8 cellular contexts compared by ENCODE assay signal in genomic region chr16:66751135-66751991, GRCh38. TPM values are rescaled to one million over a fixed set of nuclear protein-coding genes. Genes with fewer than 3 reads are reported as not detected.
DNase-seq lines count a peak whose midpoint lies in the region; ATAC-seq and TF ChIP-seq lines count a peak whose summit lies in the region.

Gene DYNC1LI2 (minus strand): TSS chr16:66751609. CDS start chr16:66751591, 18 bp downstream.

- peak within 1 kb of the TSS; percentile 97 for H3K4me3 Mint-ChIP-seq in activated naive CD8-positive, alpha-beta T cell treated with anti-CD3 and anti-CD28 coated beads, Interleukin-2, amount 50 U/mL, for 24 hours

- peak within 1 kb of the TSS; percentile 78 for H2BK120ac ChIP-seq in trophoblast cell (ENCODE audit: insufficient read depth, low read length, poor library complexity)

- peaks cover 39% of the 10 kb centered on the region for H4K20me1 ChIP-seq in Loucy (ENCODE audit: insufficient read depth, low read length, poor library complexity, severe bottlenecking)

- no peak within 1 kb of the TSS for H3K23ac ChIP-seq in trophoblast cell (ENCODE audit: low read length)

- H2AFZ ChIP-seq in Loucy (ENCODE audit: low read length) = peak within 1 kb of the TSS; percentile 99
- H2AFZ ChIP-seq in trophoblast cell (ENCODE audit: insufficient read depth, low read length, poor library complexity) = peak within 1 kb of the TSS; percentile 89

- TF ChIP-seq CTCF in Loucy (conservative IDR thresholded peaks at IDR 0.05; ENCODE audit: low read length) (peak; percentile 69), cardiac muscle cell (IDR thresholded peaks at IDR 0.05; ENCODE audit: low read depth, low read length) (peak; percentile 67), tibial nerve (IDR thresholded peaks at IDR 0.05) (peak; percentile 80 to 99 (median 99))

- H3K27ac Mint-ChIP-seq in activated naive CD8-positive, alpha-beta T cell treated with anti-CD3 and anti-CD28 coated beads, Interleukin-2, amount 50 U/mL, for 24 hours = peak within 1 kb of the TSS; percentile 86

- TF ChIP-seq POLR2A in tibial nerve (IDR thresholded peaks at IDR 0.05) = peak; percentile 37 to 67

- H3K9me3 ChIP-seq in Loucy (ENCODE audit: insufficient read depth, low read depth, low read length) = no peaks in the 10 kb centered on the region
- H3K9me3 ChIP-seq in cardiac muscle cell (ENCODE audit: low read depth) = no peaks in the 10 kb centered on the region
- H3K9me3 ChIP-seq in trophoblast cell (ENCODE audit: insufficient read depth, low read depth, low read length) = no peaks in the 10 kb centered on the region
- H3K9me3 ChIP-seq in tibial nerve = no peaks in the 10 kb centered on the region

- peaks cover 19% of the 10 kb centered on the region for H3K36me3 Mint-ChIP-seq in activated naive CD8-positive, alpha-beta T cell treated with anti-CD3 and anti-CD28 coated beads, Interleukin-2, amount 50 U/mL, for 24 hours (ENCODE audit: low read depth)

- peaks cover 42% of the 10 kb centered on the region for H3K4me1 Mint-ChIP-seq in activated naive CD8-positive, alpha-beta T cell treated with anti-CD3 and anti-CD28 coated beads, Interleukin-2, amount 50 U/mL, for 24 hours

- H3K4ac ChIP-seq in trophoblast cell (ENCODE audit: low read depth, low read length) = peak within 1 kb of the TSS; percentile 51

- H4K8ac ChIP-seq in trophoblast cell (ENCODE audit: low read depth, low read length) = peak within 1 kb of the TSS; percentile 90

- H3K27me3 Mint-ChIP-seq in activated naive CD8-positive, alpha-beta T cell treated with anti-CD3 and anti-CD28 coated beads, Interleukin-2, amount 50 U/mL, for 24 hours = peaks cover 7% of the 10 kb centered on the region

- TF ChIP-seq EP300 in tibial nerve (IDR thresholded peaks at IDR 0.05) = peak in 1 of 2 donors; percentile 71

- H2BK5ac ChIP-seq in trophoblast cell (ENCODE audit: low read depth, low read length, poor library complexity) = peak within 1 kb of the TSS; percentile 60

- peak within 1 kb of the TSS; percentile 97 for H3K9ac ChIP-seq in Loucy (ENCODE audit: low read depth, low read length, poor library complexity, severe bottlenecking)
- H3K9ac ChIP-seq in trophoblast cell (ENCODE audit: low read length) = peak within 1 kb of the TSS; percentile 98

- H3K9me2 ChIP-seq in Loucy (replicated peaks; ENCODE audit: low read depth, low read length) = no peaks in the 10 kb centered on the region

- DNase-seq in GM04504 (ENCODE audit: low read depth) (peak; percentile 35), H4 (ENCODE audit: low spot score) (peak; percentile 42), T follicular helper cell (ENCODE audit: low read depth) (peak; percentile 67), cardiac muscle cell (ENCODE audit: low read depth in 1 of 2, low spot score in 1 of 2) (peak; percentile 79 to 84), trophoblast cell (peak; percentile 70 to 86), tibial nerve (ENCODE audit: low spot score in 2 of 2) (peak; percentile 59 to 70)
- peak; percentile 87 for DNase-seq in activated naive CD8-positive, alpha-beta T cell treated with anti-CD3 and anti-CD28 coated beads, Interleukin-2, amount 50 U/mL, for 24 hours

- H4K91ac ChIP-seq in trophoblast cell (ENCODE audit: low read depth, low read length) = peak within 1 kb of the TSS; percentile 96

- peak within 1 kb of the TSS; percentile 99 for H3K4me2 ChIP-seq in Loucy (ENCODE audit: low read depth, low read length, poor library complexity, severe bottlenecking)
- H3K4me2 ChIP-seq in trophoblast cell (ENCODE audit: low read length) = peak within 1 kb of the TSS; percentile 67

- no peak within 1 kb of the TSS for H2BK12ac ChIP-seq in trophoblast cell (ENCODE audit: low read length)

- peak within 1 kb of the TSS; percentile 96 for H3K14ac ChIP-seq in trophoblast cell (ENCODE audit: low read length)

- peaks cover 48% of the 10 kb centered on the region for H3K4me1 ChIP-seq in Loucy (ENCODE audit: insufficient read depth, low read length, poor library complexity, severe bottlenecking)
- H3K4me1 ChIP-seq in cardiac muscle cell (ENCODE audit: low read depth) = peaks cover 8% of the 10 kb centered on the region
- peaks cover 7 to 8% of the 10 kb centered on the region in 2 experiments for H3K4me1 ChIP-seq in trophoblast cell (ENCODE audit: control insufficient read depth in 1 of 2, insufficient read depth in 2 of 2, low read length in 2 of 2)
- peaks cover 0 to 54% (median 23%) of the 10 kb centered on the region in 4 donors for H3K4me1 ChIP-seq in tibial nerve

- H3K4me3 ChIP-seq in Loucy (ENCODE audit: low read length, poor library complexity, severe bottlenecking) (peak within 1 kb of the TSS; percentile 87), cardiac muscle cell (peak within 1 kb of the TSS; percentile 100), trophoblast cell (ENCODE audit: low read depth, low read length) (peak within 1 kb of the TSS; percentile 97), tibial nerve (peak within 1 kb of the TSS; percentile 83 to 100 (median 96))

- peaks cover 8% of the 10 kb centered on the region; the same call in 1 of the 2 replicates for H3K36me3 ChIP-seq in Loucy (ENCODE audit: insufficient read depth, low read length)
- peaks cover 16% of the 10 kb centered on the region for H3K36me3 ChIP-seq in cardiac muscle cell
- H3K36me3 ChIP-seq in trophoblast cell (ENCODE audit: control insufficient read depth in 1 of 2, insufficient read depth in 2 of 2, low read length in 2 of 2) = peaks cover 19 to 20% of the 10 kb centered on the region in 2 experiments
- peaks cover 0 to 28% (median 6%) of the 10 kb centered on the region in 3 donors for H3K36me3 ChIP-seq in tibial nerve

- peaks cover 7% of the 10 kb centered on the region for H3K79me1 ChIP-seq in trophoblast cell (ENCODE audit: low read length)

- peaks cover 4% of the 10 kb centered on the region for H3K27me3 ChIP-seq in Loucy (ENCODE audit: insufficient read depth, low read length, poor library complexity, severe bottlenecking)
- H3K27me3 ChIP-seq in cardiac muscle cell = peaks cover 4% of the 10 kb centered on the region
- no peaks in the 10 kb centered on the region for H3K27me3 ChIP-seq in trophoblast cell (ENCODE audit: insufficient read depth, low read length)
- H3K27me3 ChIP-seq in tibial nerve = no peaks in the 10 kb centered on the region

- H3K27ac ChIP-seq in cardiac muscle cell = peak within 1 kb of the TSS; percentile 100
- peak within 1 kb of the TSS; percentile 73 for H3K27ac ChIP-seq in trophoblast cell (ENCODE audit: low read depth, low read length)
- H3K27ac ChIP-seq in tibial nerve = peak within 1 kb of the TSS; percentile 78 to 98 (median 96)

- no CpG with 5 or more reads among the region's 110 CpGs for WGBS in trophoblast cell (ENCODE audit: extremely low coverage, insufficient coverage, insufficient read length)
- 0 to 1% methylated on average over 48 to 75 of the region's 110 CpGs for WGBS in tibial nerve, 2 donors

- H4K12ac ChIP-seq in trophoblast cell (ENCODE audit: low read depth, low read length) = peak within 1 kb of the TSS; percentile 87

- no peaks in the 10 kb centered on the region for H3K9me3 Mint-ChIP-seq in activated naive CD8-positive, alpha-beta T cell treated with anti-CD3 and anti-CD28 coated beads, Interleukin-2, amount 50 U/mL, for 24 hours

- peak; percentile 90 for ATAC-seq in activated naive CD8-positive, alpha-beta T cell treated with anti-CD3 and anti-CD28 coated beads, Interleukin-2, amount 50 U/mL, for 24 hours

- H3K18ac ChIP-seq in trophoblast cell (ENCODE audit: low read length) = peak within 1 kb of the TSS; percentile 84

- H3F3A ChIP-seq in Loucy (ENCODE audit: low read depth) = no peaks in the 10 kb centered on the region

- peaks cover 45% of the 10 kb centered on the region for H3K79me2 ChIP-seq in Loucy (ENCODE audit: insufficient read depth, low read length)
- H3K79me2 ChIP-seq in trophoblast cell (ENCODE audit: control insufficient read depth, insufficient read depth, low read length, poor library complexity) = peaks cover 19% of the 10 kb centered on the region

- H2AK5ac ChIP-seq in trophoblast cell (ENCODE audit: low read length) = peak within 1 kb of the TSS; percentile 52

RNA-seq across cellular contexts. Expression of gene DYNC1LI2, which starts in this region (rescaled TPM):
- total RNA-seq in H4 (2014; rRNA removed; shearing (Covaris generic)) = 47.7 and 52.8 TPM in 2 replicates
- total RNA-seq in cardiac muscle cell = 54.5 and 58.6 TPM in 2 replicates
- polyA plus RNA-seq in cardiac muscle cell = 76.0 and 89.6 TPM in 2 replicates
- 142 and 143 TPM in 2 replicates for polyA plus RNA-seq in trophoblast cell (2013)
- total RNA-seq in tibial nerve = 100 to 1,000 TPM; 248 to 363 (median 266) TPM

Comparison
In these comparisons a context has a peak if more than half of its experiments do, and no peak if none do; other contexts are left out.
1. Peak in every context shown above with its lines: DNase-seq, ATAC-seq, H3K4me3 ChIP-seq and H3K27ac ChIP-seq.
2. DNase-seq: peak in every context shown above with its lines; median percentile 87 in activated naive CD8-positive, alpha-beta T cell treated with anti-CD3 and anti-CD28 coated beads, Interleukin-2, amount 50 U/mL, for 24 hours; 82 in cardiac muscle cell; 78 in trophoblast cell; 67 in T follicular helper cell; 64 in tibial nerve; 42 in H4; 35 in GM04504.